ENCODE assay signal across 25 cellular contexts in the genomic region with DNA sequence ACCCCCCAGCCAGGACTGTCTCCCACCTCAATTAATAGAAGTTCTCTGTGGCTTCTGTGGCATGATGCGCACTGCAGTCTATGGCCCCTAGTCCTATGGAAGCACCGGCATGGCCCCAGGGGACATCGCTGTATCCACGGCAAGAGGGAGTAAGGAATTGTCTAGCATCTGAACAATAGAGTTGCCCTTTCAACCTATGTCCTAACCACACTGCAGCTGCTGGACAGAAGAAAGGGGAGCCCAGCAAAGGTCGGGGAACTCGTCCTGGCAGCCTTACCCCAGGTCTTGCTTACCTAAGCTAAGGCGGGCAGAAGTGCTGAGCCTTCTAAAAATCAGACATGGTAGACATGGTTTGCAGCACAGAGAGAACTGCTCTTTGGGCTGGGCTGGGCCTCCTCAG.
"Had no signal": no experiment of that assay in that cellular context is flagged by ENCODE, and none has a peak within 500 bp of the region (broad histone marks: within the 10 kb centered on the region; RNA-seq: fewer than 3 reads in every experiment).

No MANE protein-coding gene starts in this region.

- H3K4me1 Mint-ChIP-seq: activated CD4-positive, alpha-beta T cell treated with anti-CD3 and anti-CD28 coated beads for 36 hours; central memory CD8-positive, alpha-beta T cell; endodermal cell had no signal

- H3K27ac ChIP-seq: brain microvascular endothelial cell, coronary artery, dorsolateral prefrontal cortex had no signal

- H3K9me3 Mint-ChIP-seq: activated CD8-positive, alpha-beta T cell treated with anti-CD3 and anti-CD28 coated beads for 36 hours; activated T-cell treated with anti-CD3 and anti-CD28 coated beads, Interleukin-2, amount 50 U/mL, for 4 hours; activated T-helper 17 cell treated with anti-CD3 and anti-CD28 coated beads, Interleukin-2, amount 50 U/mL, for 72 hours; central memory CD8-positive, alpha-beta T cell; dendritic cell treated with granulocyte-macrophage colony-stimulating factor and Interleukin-4, amounts not matched to agents 40 ng/mL and 50 ng/mL, for 4 days; endodermal cell had no signal

- H3K36me3 ChIP-seq: brain microvascular endothelial cell had no signal

- H3K4me3 ChIP-seq: coronary artery, dorsolateral prefrontal cortex had no signal

- H3K27me3 Mint-ChIP-seq: activated CD4-positive, alpha-beta T cell treated with anti-CD3 and anti-CD28 coated beads for 36 hours; activated CD8-positive, alpha-beta T cell treated with anti-CD3 and anti-CD28 coated beads for 36 hours; activated naive CD8-positive, alpha-beta T cell; activated T-helper 17 cell treated with anti-CD3 and anti-CD28 coated beads, Interleukin-2, amount 50 U/mL, for 72 hours; central memory CD8-positive, alpha-beta T cell; dendritic cell treated with granulocyte-macrophage colony-stimulating factor and Interleukin-4, amounts not matched to agents 40 ng/mL and 50 ng/mL, for 4 days had no signal

- H3K4me3 Mint-ChIP-seq: activated CD4-positive, alpha-beta T cell treated with anti-CD3 and anti-CD28 coated beads for 36 hours; activated CD8-positive, alpha-beta T cell treated with anti-CD3 and anti-CD28 coated beads for 36 hours; activated naive CD8-positive, alpha-beta T cell; activated T-cell treated with anti-CD3 and anti-CD28 coated beads, Interleukin-2, amount 50 U/mL, for 4 hours; activated T-helper 17 cell treated with anti-CD3 and anti-CD28 coated beads, Interleukin-2, amount 50 U/mL, for 72 hours; central memory CD8-positive, alpha-beta T cell; dendritic cell treated with granulocyte-macrophage colony-stimulating factor and Interleukin-4, amounts not matched to agents 40 ng/mL and 50 ng/mL, for 4 days; endodermal cell had no signal

- H3K27ac Mint-ChIP-seq: activated CD4-positive, alpha-beta T cell treated with anti-CD3 and anti-CD28 coated beads for 36 hours; activated CD8-positive, alpha-beta T cell treated with anti-CD3 and anti-CD28 coated beads for 36 hours; activated naive CD8-positive, alpha-beta T cell; activated T-helper 17 cell treated with anti-CD3 and anti-CD28 coated beads, Interleukin-2, amount 50 U/mL, for 72 hours; dendritic cell treated with granulocyte-macrophage colony-stimulating factor and Interleukin-4, amounts not matched to agents 40 ng/mL and 50 ng/mL, for 4 days; endodermal cell had no signal

- DNase-seq: activated CD4-positive, alpha-beta T cell treated with anti-CD3 and anti-CD28 coated beads for 36 hours; activated CD4-positive, alpha-beta T cell treated with anti-CD3 and anti-CD28 coated beads, Interleukin-2, amount 50 U/mL, for 1 hour; activated CD4-positive, CD25-positive, alpha-beta regulatory T cell; activated CD4-positive, CD25-positive, alpha-beta regulatory T cell treated with anti-CD3 and anti-CD28 coated beads, Interleukin-2, amount 50 U/mL, for 72 hours; activated CD8-positive, alpha-beta T cell treated with anti-CD3 and anti-CD28 coated beads for 36 hours; activated effector memory CD4-positive, alpha-beta T cell treated with Interleukin-2 at 50 U/mL for 16 hours; activated gamma-delta T cell treated with Interleukin-2 at 50 U/mL for 16 hours; activated naive CD4-positive, alpha-beta T cell treated with anti-CD3 and anti-CD28 coated beads, Interleukin-2, amount 50 U/mL, for 16 hours; activated naive CD4-positive, alpha-beta T cell treated with Interleukin-2 at 50 U/mL for 16 hours; activated T-cell treated with anti-CD3 and anti-CD28 coated beads, Interleukin-2, amount 50 U/mL, for 4 hours; amniotic stem cell; anterior cingulate cortex; brain microvascular endothelial cell; dorsolateral prefrontal cortex; effector memory CD4-positive, alpha-beta T cell; foreskin fibroblast; head of caudate nucleus; T-helper 2 cell had no signal

- ATAC-seq: activated CD4-positive, alpha-beta T cell treated with anti-CD3 and anti-CD28 coated beads for 36 hours; activated CD8-positive, alpha-beta T cell treated with anti-CD3 and anti-CD28 coated beads for 36 hours; activated T-cell treated with anti-CD3 and anti-CD28 coated beads, Interleukin-2, amount 50 U/mL, for 4 hours; activated T-helper 17 cell treated with anti-CD3 and anti-CD28 coated beads, Interleukin-2, amount 50 U/mL, for 72 hours; esophagus mucosa had no signal

- H3K27me3 ChIP-seq: brain microvascular endothelial cell, dorsolateral prefrontal cortex had no signal
